Comparison of ENCODE assay signal across 27 cellular contexts in genomic region chr22:19456541-19456940, GRCh38. TPM values are rescaled to one million over a fixed set of nuclear protein-coding genes. Genes with fewer than 3 reads are reported as not detected.
"Had no signal": no experiment of that assay in that cellular context is flagged by ENCODE, and none has a peak within 500 bp of the region (broad histone marks: within the 10 kb centered on the region; RNA-seq: fewer than 3 reads in every experiment).

No MANE protein-coding gene starts in this region.

- H3K27ac ChIP-seq: ascending aorta, cardiac muscle cell, PC-9, SJCRH30 had no signal

- H3K9me3 Mint-ChIP-seq: activated naive CD4-positive, alpha-beta T cell treated with anti-CD3 and anti-CD28 coated beads, Interleukin-2, amount 50 U/mL, for 24 hours; activated naive CD8-positive, alpha-beta T cell treated with anti-CD3 and anti-CD28 coated beads, Interleukin-2, amount 10 ng/mL, durations not matched to agents 7 days and 5 days; activated T-helper 2 cell treated with anti-CD3 and anti-CD28 coated beads, Interferon-gamma antibody, Interleukin-2, Interleukin-4, amounts not matched to agents 10 μg/mL and 5 μg/mL and 100 μg/mL, durations not matched to agents 14 hours and 24 hours and 36 hours; T-helper 1 cell treated with Interleukin-12 subunit alpha and Interleukin-12 subunit beta and Interleukin-4 antibody, amounts not matched to agents 30 μg/mL and 1 μg/mL, for 36 hours; T-helper 2 cell treated with Interferon-gamma antibody and Interleukin-4, amounts not matched to agents 5 μg/mL and 100 μg/mL, for 36 hours had no signal

- H3K4me3 Mint-ChIP-seq: activated CD4-positive, alpha-beta T cell treated with anti-CD3 and anti-CD28 coated beads for 36 hours; activated CD8-positive, alpha-beta T cell treated with anti-CD3 and anti-CD28 coated beads, Interleukin-2, amount 10 ng/mL, durations not matched to agents 7 days and 5 days; activated naive CD4-positive, alpha-beta T cell treated with anti-CD3 and anti-CD28 coated beads, Interleukin-2, amount 50 U/mL, for 24 hours; activated naive CD8-positive, alpha-beta T cell treated with anti-CD3 and anti-CD28 coated beads, Interleukin-2, amount 10 ng/mL, durations not matched to agents 7 days and 5 days; T-helper 1 cell treated with Interleukin-12 subunit alpha and Interleukin-12 subunit beta and Interleukin-4 antibody, amounts not matched to agents 30 μg/mL and 1 μg/mL, for 36 hours; T-helper 2 cell treated with Interferon-gamma antibody and Interleukin-4, amounts not matched to agents 5 μg/mL and 100 μg/mL, for 36 hours had no signal

- H3K9me2 ChIP-seq: SK-N-SH had no signal

- H3K4me1 ChIP-seq: ascending aorta, SJCRH30 had no signal

- ATAC-seq: activated CD4-positive, alpha-beta T cell treated with anti-CD3 and anti-CD28 coated beads for 36 hours; activated CD8-positive, alpha-beta T cell treated with anti-CD3 and anti-CD28 coated beads, Interleukin-2, amount 10 ng/mL, durations not matched to agents 7 days and 5 days had no signal

- H3K4me2 ChIP-seq: PC-9, SK-N-SH had no signal

- H2AFZ ChIP-seq: PC-9 had no signal

- H3K9me3 ChIP-seq: ascending aorta, SJCRH30, SK-N-SH had no signal

- H3K27me3 Mint-ChIP-seq: activated CD4-positive, alpha-beta T cell treated with anti-CD3 and anti-CD28 coated beads for 36 hours; activated naive CD4-positive, alpha-beta T cell treated with anti-CD3 and anti-CD28 coated beads, Interleukin-2, amount 50 U/mL, for 24 hours; activated naive CD8-positive, alpha-beta T cell treated with anti-CD3 and anti-CD28 coated beads, Interleukin-2, amount 10 ng/mL, durations not matched to agents 7 days and 5 days had no signal

- H3K9ac ChIP-seq: SK-N-SH had no signal

- H3K27me3 ChIP-seq: ascending aorta, cardiac muscle cell, SJCRH30 had no signal

- H3K27ac Mint-ChIP-seq: activated CD4-positive, alpha-beta T cell treated with anti-CD3 and anti-CD28 coated beads for 36 hours; activated naive CD8-positive, alpha-beta T cell treated with anti-CD3 and anti-CD28 coated beads, Interleukin-2, amount 10 ng/mL, durations not matched to agents 7 days and 5 days; activated T-helper 2 cell treated with anti-CD3 and anti-CD28 coated beads, Interferon-gamma antibody, Interleukin-2, Interleukin-4, amounts not matched to agents 10 μg/mL and 5 μg/mL and 100 μg/mL, durations not matched to agents 14 hours and 24 hours and 36 hours; T-helper 1 cell treated with Interleukin-12 subunit alpha and Interleukin-12 subunit beta and Interleukin-4 antibody, amounts not matched to agents 30 μg/mL and 1 μg/mL, for 36 hours; T-helper 2 cell treated with Interferon-gamma antibody and Interleukin-4, amounts not matched to agents 5 μg/mL and 100 μg/mL, for 36 hours had no signal

- DNase-seq: activated CD4-positive, alpha-beta T cell treated with anti-CD3 and anti-CD28 coated beads for 36 hours; activated CD8-positive, alpha-beta memory T cell treated with anti-CD3 and anti-CD28 coated beads, Interleukin-2, amount 50 U/mL, for 4 hours; activated CD8-positive, alpha-beta T cell treated with anti-CD3 and anti-CD28 coated beads, Interleukin-2, amount 10 ng/mL, durations not matched to agents 7 days and 5 days; activated gamma-delta T cell; activated naive CD4-positive, alpha-beta T cell treated with Interleukin-2 at 50 U/mL for 16 hours; activated naive CD8-positive, alpha-beta T cell treated with anti-CD3 and anti-CD28 coated beads, Interleukin-2, amount 10 ng/mL, durations not matched to agents 7 days and 5 days; activated T-cell treated with anti-CD3 and anti-CD28 coated beads, Interleukin-2, amount 50 U/mL, for 1 hour; amygdala; cortex of kidney; NCI-H1092 treated with DMSO at 0.1 percent for 48 hours; NCI-H1417; NCI-H146; NCI-H187; NCI-H2029 treated with DMSO at 0.1 percent for 48 hours; NCI-H2107; NCI-H226; NCI-H524 treated with DMSO at 0.1 percent for 48 hours; PC-9; SHP77; SJCRH30; SK-N-SH had no signal

- H3K4me3 ChIP-seq: ascending aorta, cardiac muscle cell, PC-9, SJCRH30 had no signal

RNA-seq across cellular contexts. Expression of gene CDC45, which starts 23.2 kb away (rescaled TPM):
- total RNA-seq: ascending aorta had no signal
